In genomic region chr10:12597176-12597575, GRCh38 we compare ENCODE assay signal across 28 cellular contexts.
"Had no signal": no experiment of that assay in that cellular context is flagged by ENCODE, and none has a peak within 500 bp of the region (broad histone marks: within the 10 kb centered on the region; RNA-seq: fewer than 3 reads in every experiment).

No MANE protein-coding gene starts in this region.

- H3K27me3 Mint-ChIP-seq: activated CD4-positive, alpha-beta memory T cell treated with anti-CD3 and anti-CD28 coated beads, Interleukin-2, amount 10 ng/mL, durations not matched to agents 7 days and 5 days; activated CD8-positive, alpha-beta memory T cell treated with anti-CD3 and anti-CD28 coated beads, Interleukin-2, amount 10 ng/mL, durations not matched to agents 7 days and 5 days; activated naive CD4-positive, alpha-beta T cell treated with anti-CD3 and anti-CD28 coated beads, Interleukin-2, amount 50 U/mL, for 24 hours; activated naive CD8-positive, alpha-beta T cell treated with anti-CD3 and anti-CD28 coated beads, Interleukin-2, amount 10 ng/mL, durations not matched to agents 7 days and 5 days; T-cell had no signal

- H3K4me2 ChIP-seq: PC-9 had no signal

- H2AFZ ChIP-seq: PC-9 had no signal

- H3K4me1 ChIP-seq: ascending aorta had no signal

- H3K27ac ChIP-seq: ascending aorta, cardiac muscle cell, PC-9, RWPE1, WERI-Rb-1 had no signal

- H3K27ac Mint-ChIP-seq: activated CD4-positive, alpha-beta memory T cell treated with anti-CD3 and anti-CD28 coated beads, Interleukin-2, amount 10 ng/mL, durations not matched to agents 7 days and 5 days; activated CD8-positive, alpha-beta memory T cell treated with anti-CD3 and anti-CD28 coated beads, Interleukin-2, amount 10 ng/mL, durations not matched to agents 7 days and 5 days; activated naive CD4-positive, alpha-beta T cell treated with anti-CD3 and anti-CD28 coated beads, Interleukin-2, amount 50 U/mL, for 24 hours had no signal

- ATAC-seq: activated CD8-positive, alpha-beta memory T cell treated with anti-CD3 and anti-CD28 coated beads, Interleukin-2, amount 10 ng/mL, durations not matched to agents 7 days and 5 days; Right ventricle myocardium inferior; SK-N-SH treated with all-trans-retinoic acid at 6 μM for 48 hours; T-cell had no signal

- H3K27me3 ChIP-seq: ascending aorta, cardiac muscle cell had no signal

- H3K9me3 ChIP-seq: ascending aorta had no signal

- DNase-seq: activated CD4-positive, alpha-beta memory T cell treated with anti-CD3 and anti-CD28 coated beads, Interleukin-2, amount 10 ng/mL, durations not matched to agents 7 days and 5 days; activated CD4-positive, alpha-beta T cell treated with anti-CD3 and anti-CD28 coated beads for 1 hour; activated CD4-positive, alpha-beta T cell treated with anti-CD3 and anti-CD28 coated beads for 48 hours; activated CD4-positive, CD25-positive, alpha-beta regulatory T cell; activated CD8-positive, alpha-beta memory T cell treated with anti-CD3 and anti-CD28 coated beads for 24 hours; activated CD8-positive, alpha-beta memory T cell treated with anti-CD3 and anti-CD28 coated beads, Interleukin-2, amount 10 ng/mL, durations not matched to agents 7 days and 5 days; activated CD8-positive, alpha-beta memory T cell treated with anti-CD3 and anti-CD28 coated beads, Interleukin-2, amount 50 U/mL, for 48 hours; activated gamma-delta T cell; activated naive CD4-positive, alpha-beta T cell treated with Interleukin-2 at 50 U/mL for 16 hours; activated naive CD8-positive, alpha-beta T cell treated with anti-CD3 and anti-CD28 coated beads, Interleukin-2, amount 10 ng/mL, durations not matched to agents 7 days and 5 days; activated T-cell treated with anti-CD3 and anti-CD28 coated beads, Interleukin-2, amount 50 U/mL, for 48 hours; amygdala; NCI-H2029 treated with DMSO at 0.1 percent for 48 hours; NCI-H2107; NCI-H2171; NCI-H526; PC-9; SIG-M5; T-cell; T-helper 2 cell; T-helper 9 cell; WERI-Rb-1 had no signal

- H3K36me3 ChIP-seq: ascending aorta, cardiac muscle cell, WERI-Rb-1 had no signal

- H3K9me3 Mint-ChIP-seq: activated naive CD4-positive, alpha-beta T cell treated with anti-CD3 and anti-CD28 coated beads, Interleukin-2, amount 50 U/mL, for 24 hours had no signal

- H3K4me3 ChIP-seq: ascending aorta, cardiac muscle cell, PC-9 had no signal

- H3K4me3 Mint-ChIP-seq: activated CD4-positive, alpha-beta memory T cell treated with anti-CD3 and anti-CD28 coated beads, Interleukin-2, amount 10 ng/mL, durations not matched to agents 7 days and 5 days; activated CD8-positive, alpha-beta memory T cell treated with anti-CD3 and anti-CD28 coated beads, Interleukin-2, amount 10 ng/mL, durations not matched to agents 7 days and 5 days; activated naive CD4-positive, alpha-beta T cell treated with anti-CD3 and anti-CD28 coated beads, Interleukin-2, amount 50 U/mL, for 24 hours; activated naive CD8-positive, alpha-beta T cell treated with anti-CD3 and anti-CD28 coated beads, Interleukin-2, amount 10 ng/mL, durations not matched to agents 7 days and 5 days had no signal
